Comparison of ENCODE assay signal across 22 cellular contexts in genomic region chr17:78104540-78104941, GRCh38. TPM values are rescaled to one million over a fixed set of nuclear protein-coding genes. Genes with fewer than 3 reads are reported as not detected.
"Had no signal": no experiment of that assay in that cellular context is flagged by ENCODE, and none has a peak within 500 bp of the region (broad histone marks: within the 10 kb centered on the region; RNA-seq: fewer than 3 reads in every experiment).

No MANE protein-coding gene starts in this region.

- ATAC-seq: activated CD8-positive, alpha-beta memory T cell treated with anti-CD3 and anti-CD28 coated beads, Interleukin-2, amount 10 ng/mL, durations not matched to agents 7 days and 5 days; natural killer cell treated with Interleukin-12 subunit alpha and Interleukin-12 subunit beta and Interleukin-15 and Interleukin-18, amount 100 ng/mL, for 72 hours; upper lobe of right lung had no signal

- H3K4me3 Mint-ChIP-seq: activated CD4-positive, alpha-beta memory T cell treated with anti-CD3 and anti-CD28 coated beads, Interleukin-2, amount 10 ng/mL, durations not matched to agents 7 days and 5 days; activated CD8-positive, alpha-beta memory T cell treated with anti-CD3 and anti-CD28 coated beads, Interleukin-2, amount 10 ng/mL, durations not matched to agents 7 days and 5 days; activated naive CD8-positive, alpha-beta T cell treated with anti-CD3 and anti-CD28 coated beads for 36 hours; brain; central memory CD8-positive, alpha-beta T cell; immature natural killer cell; mesothelial cell of epicardium; natural killer cell treated with Interleukin-12 subunit alpha and Interleukin-12 subunit beta and Interleukin-15 and Interleukin-18, amount 100 ng/mL, for 72 hours had no signal

- H3K4me1 Mint-ChIP-seq: activated CD4-positive, alpha-beta memory T cell treated with anti-CD3 and anti-CD28 coated beads, Interleukin-2, amount 10 ng/mL, durations not matched to agents 7 days and 5 days; activated CD8-positive, alpha-beta memory T cell treated with anti-CD3 and anti-CD28 coated beads, Interleukin-2, amount 10 ng/mL, durations not matched to agents 7 days and 5 days; brain; immature natural killer cell; mesothelial cell of epicardium had no signal

- H3K9me3 ChIP-seq: esophagus squamous epithelium, stomach, thoracic aorta, upper lobe of right lung had no signal

- H3K4me1 ChIP-seq: upper lobe of right lung had no signal

- H3K27ac Mint-ChIP-seq: activated CD4-positive, alpha-beta memory T cell treated with anti-CD3 and anti-CD28 coated beads, Interleukin-2, amount 10 ng/mL, durations not matched to agents 7 days and 5 days; activated CD8-positive, alpha-beta memory T cell treated with anti-CD3 and anti-CD28 coated beads, Interleukin-2, amount 10 ng/mL, durations not matched to agents 7 days and 5 days; activated naive CD8-positive, alpha-beta T cell treated with anti-CD3 and anti-CD28 coated beads for 36 hours; mesothelial cell of epicardium; natural killer cell treated with Interleukin-12 subunit alpha and Interleukin-12 subunit beta and Interleukin-15 and Interleukin-18, amount 100 ng/mL, for 72 hours had no signal

- H3K27me3 Mint-ChIP-seq: activated CD4-positive, alpha-beta memory T cell treated with anti-CD3 and anti-CD28 coated beads, Interleukin-2, amount 10 ng/mL, durations not matched to agents 7 days and 5 days; activated CD8-positive, alpha-beta memory T cell treated with anti-CD3 and anti-CD28 coated beads, Interleukin-2, amount 10 ng/mL, durations not matched to agents 7 days and 5 days; activated naive CD8-positive, alpha-beta T cell treated with anti-CD3 and anti-CD28 coated beads for 36 hours; central memory CD8-positive, alpha-beta T cell; natural killer cell treated with Interleukin-12 subunit alpha and Interleukin-12 subunit beta and Interleukin-15 and Interleukin-18, amount 100 ng/mL, for 72 hours had no signal

- H3K4me3 ChIP-seq: esophagus squamous epithelium, lung, stomach, thoracic aorta, upper lobe of right lung had no signal

- H3K27ac ChIP-seq: esophagus squamous epithelium, stomach, thoracic aorta, upper lobe of right lung had no signal

- DNase-seq: activated CD4-positive, alpha-beta memory T cell treated with anti-CD3 and anti-CD28 coated beads, Interleukin-2, amount 10 ng/mL, durations not matched to agents 7 days and 5 days; activated CD4-positive, alpha-beta T cell treated with anti-CD3 and anti-CD28 coated beads for 48 hours; activated CD8-positive, alpha-beta memory T cell treated with anti-CD3 and anti-CD28 coated beads, Interleukin-2, amount 10 ng/mL, durations not matched to agents 7 days and 5 days; activated naive CD4-positive, alpha-beta T cell; activated naive CD8-positive, alpha-beta T cell treated with anti-CD3 and anti-CD28 coated beads for 36 hours; amniotic stem cell; effector CD8-positive, alpha-beta T cell; esophagus squamous epithelium; immature natural killer cell; stimulated activated CD4-positive, alpha-beta T cell treated with anti-CD3 and anti-CD28 coated beads, Interleukin-12 subunit alpha, Interleukin-12 subunit beta, amount 100 ng/mL, for 4 hours; stimulated activated CD4-positive, alpha-beta T cell treated with anti-CD3 and anti-CD28 coated beads, Interleukin-2, amount 100 ng/mL, for 24 hours; stomach; SW 1271; T-helper 2 cell; upper lobe of right lung had no signal

- H3K27me3 ChIP-seq: esophagus squamous epithelium, stomach, upper lobe of right lung had no signal

- H3K9me3 Mint-ChIP-seq: activated CD4-positive, alpha-beta memory T cell treated with anti-CD3 and anti-CD28 coated beads, Interleukin-2, amount 10 ng/mL, durations not matched to agents 7 days and 5 days; central memory CD8-positive, alpha-beta T cell; immature natural killer cell; natural killer cell treated with Interleukin-12 subunit alpha and Interleukin-12 subunit beta and Interleukin-15 and Interleukin-18, amount 100 ng/mL, for 72 hours had no signal

RNA-seq across cellular contexts. Expression of gene C17orf99, which starts 41.6 kb away (rescaled TPM):
- total RNA-seq: activated CD4-positive, alpha-beta memory T cell treated with anti-CD3 and anti-CD28 coated beads, Interleukin-2, amount 10 ng/mL, durations not matched to agents 7 days and 5 days; activated CD8-positive, alpha-beta memory T cell treated with anti-CD3 and anti-CD28 coated beads, Interleukin-2, amount 10 ng/mL, durations not matched to agents 7 days and 5 days; activated naive CD8-positive, alpha-beta T cell treated with anti-CD3 and anti-CD28 coated beads for 36 hours; mesothelial cell of epicardium; natural killer cell treated with Interleukin-12 subunit alpha and Interleukin-12 subunit beta and Interleukin-15 and Interleukin-18, amount 100 ng/mL, for 72 hours; renal cortical epithelial cell; stomach; thoracic aorta; upper lobe of right lung had no signal
